In genomic region chr19:46985532-46986415, GRCh38 we compare ENCODE assay signal across 17 cellular contexts. TPM values are rescaled to one million over a fixed set of nuclear protein-coding genes. Genes with fewer than 3 reads are reported as not detected.
DNase-seq lines count a peak whose midpoint lies in the region; ATAC-seq lines count a peak whose summit lies in the region.
"Had no signal": no experiment of that assay in that cellular context is flagged by ENCODE, and none has a peak within 500 bp of the region (broad histone marks: within the 10 kb centered on the region; RNA-seq: fewer than 3 reads in every experiment).

No MANE protein-coding gene starts in this region.

- H3K9ac ChIP-seq in skeletal muscle tissue (ENCODE audit: low read depth in 1 of 3, low read length in 3 of 3): peak overlapping the region in 1 of 3 donors; percentile 74

- DNase-seq in NCI-H2227 (lab: John Stamatoyannopoulos, UW; ENCODE audit: unreplicated experiment) (peak; percentile 34), NCI-H2227 treated with DMSO at 0.1 percent for 48 hours (lab: John Stamatoyannopoulos, UW) (no peak), NCI-H345 (lab: John Stamatoyannopoulos, UW) (peak; percentile 42), left ventricle myocardium superior (no peak), head of caudate nucleus (no peak), iPS-NIHi11 (ENCODE audit: low spot score) (no peak)
- no peak for DNase-seq in central memory CD4-positive, alpha-beta T cell
- DNase-seq: ACHN; activated CD4-positive, alpha-beta T cell treated with anti-CD3 and anti-CD28 coated beads, Interleukin-2, amount 50 U/mL, for 1 hour; activated naive CD4-positive, alpha-beta T cell treated with Interleukin-2 at 50 U/mL for 16 hours; cortex of kidney; foreskin keratinocyte; HFFc6; lower lobe of right lung; NCI-H1105 had no signal

- peaks cover 45 to 58% (median 55%) of the 10 kb centered on the region in 3 donors for H3K4me1 ChIP-seq in skeletal muscle tissue (ENCODE audit: control insufficient read depth in 3 of 3, insufficient read depth in 3 of 3, low read length in 3 of 3)

- H3K9me3 ChIP-seq in skeletal muscle tissue (ENCODE audit: control insufficient read depth in 3 of 3, low read length in 3 of 3): no peaks in the 10 kb centered on the region
- H3K9me3 ChIP-seq: lower lobe of right lung had no signal

- peak overlapping the region; percentile 79 for H3K27ac ChIP-seq in skeletal muscle tissue (ENCODE audit: low read depth, low read length)
- H3K27ac ChIP-seq: foreskin keratinocyte, lower lobe of right lung had no signal

- no peak overlapping the region for H3K4me3 ChIP-seq in skeletal muscle tissue (ENCODE audit: low read length in 3 of 3)
- H3K4me3 ChIP-seq: lower lobe of right lung had no signal

- ATAC-seq in left ventricle myocardium superior: peak; percentile 38
- ATAC-seq: foreskin keratinocyte, lower lobe of right lung had no signal

- H3K36me3 ChIP-seq in skeletal muscle tissue (ENCODE audit: control insufficient read depth in 3 of 3, insufficient read depth in 3 of 3, low read length in 3 of 3): peaks cover 8 to 17% (median 15%) of the 10 kb centered on the region in 3 donors

- intact Hi-C loops in left ventricle myocardium superior (cut with micrococcal nuclease) (no loop called here), head of caudate nucleus (cut with DNase I) (no loop called here)

- H3K27me3 ChIP-seq in skeletal muscle tissue (ENCODE audit: control insufficient read depth in 3 of 3, insufficient read depth in 3 of 3, low read length in 3 of 3): no peaks in the 10 kb centered on the region
- H3K27me3 ChIP-seq: foreskin keratinocyte had no signal

RNA-seq across cellular contexts. Expression of gene NPAS1, which starts 33.9 kb away (rescaled TPM):
- total RNA-seq in left ventricle myocardium superior (0.32 TPM), skeletal muscle tissue (1.0 TPM)
- total RNA-seq: HT1080 had no signal

Comparison
In these comparisons a context has a peak if more than half of its experiments do, and no peak if none do; other contexts are left out.
1. DNase-seq: peak in NCI-H2227 (single experiment) and NCI-H345 (single experiment); none in NCI-H2227 treated with DMSO at 0.1 percent for 48 hours (single experiment), left ventricle myocardium superior (single experiment), head of caudate nucleus (0 of 42), iPS-NIHi11 (single experiment) and central memory CD4-positive, alpha-beta T cell (single experiment).